In genomic region chr4:8176547-8177399, GRCh38 we compare ENCODE assay signal across 9 cellular contexts. TPM values are rescaled to one million over a fixed set of nuclear protein-coding genes. Genes with fewer than 3 reads are reported as not detected.
A peak's percentile ranks its signal among the peaks of the same experiment; 100 is the strongest.
DNase-seq lines count a peak whose midpoint lies in the region; ATAC-seq and TF ChIP-seq lines count a peak whose summit lies in the region.
"Had no signal": no experiment of that assay in that cellular context is flagged by ENCODE, and none has a peak within 500 bp of the region (broad histone marks: within the 10 kb centered on the region; RNA-seq: fewer than 3 reads in every experiment).

No MANE protein-coding gene starts in this region.

- no peak for TF ChIP-seq POLR2A in prostate gland (IDR thresholded peaks at IDR 0.05)

- no peak overlapping the region for H3K4me3 ChIP-seq in prostate gland

- no peaks in the 10 kb centered on the region for H3K9me3 ChIP-seq in prostate gland
- H3K9me3 ChIP-seq: neutrophil had no signal

- H3K36me3 ChIP-seq in prostate gland: no peaks in the 10 kb centered on the region
- H3K36me3 ChIP-seq: neutrophil had no signal

- H3K4me3 Mint-ChIP-seq in activated T-cell treated with anti-CD3 and anti-CD28 coated beads, Interleukin-2, amount 50 U/mL, for 4 hours: no peak overlapping the region

- H3K36me3 Mint-ChIP-seq in activated T-cell treated with anti-CD3 and anti-CD28 coated beads, Interleukin-2, amount 50 U/mL, for 4 hours (ENCODE audit: insufficient read depth): no peaks in the 10 kb centered on the region

- 30% methylated on average over 14 of the region's 17 CpGs for WGBS in prostate gland

- no peaks in the 10 kb centered on the region for H3K27me3 ChIP-seq in foreskin keratinocyte
- H3K27me3 ChIP-seq in prostate gland (replicated peaks; ENCODE audit: insufficient read depth): no peaks in the 10 kb centered on the region

- peaks cover 4% of the 10 kb centered on the region for H3K4me1 Mint-ChIP-seq in activated T-cell treated with anti-CD3 and anti-CD28 coated beads, Interleukin-2, amount 50 U/mL, for 4 hours (ENCODE audit: low read depth)

- intact Hi-C loops in prostate gland (cut with DNase I): loop anchor here (10.0 kb wide), 1 partner anchor 228 kb away; no protein-coding TSS in a partner anchor

- peaks cover 2% of the 10 kb centered on the region for H3K27me3 Mint-ChIP-seq in activated T-cell treated with anti-CD3 and anti-CD28 coated beads, Interleukin-2, amount 50 U/mL, for 4 hours (ENCODE audit: low read depth)

- H3K9me3 Mint-ChIP-seq in activated T-cell treated with anti-CD3 and anti-CD28 coated beads, Interleukin-2, amount 50 U/mL, for 4 hours: no peaks in the 10 kb centered on the region

- TF ChIP-seq CTCF in foreskin keratinocyte (conservative IDR thresholded peaks at IDR 0.05): peak; percentile 96
- TF ChIP-seq CTCF in prostate gland (IDR thresholded peaks at IDR 0.05): peak; percentile 40 to 91 (median 71)

- H3K4me1 ChIP-seq in foreskin keratinocyte: no peaks in the 10 kb centered on the region
- H3K4me1 ChIP-seq in prostate gland (replicated peaks): no peaks in the 10 kb centered on the region

- H3K27ac ChIP-seq in foreskin keratinocyte: no peak overlapping the region
- H3K27ac ChIP-seq in prostate gland: no peak overlapping the region
- H3K27ac ChIP-seq: neutrophil had no signal

- DNase-seq in CD1c-positive myeloid dendritic cell (ENCODE audit: extremely low spot score) (peak; percentile 63), NCI-H2196 treated with DMSO at 0.1 percent for 48 hours (lab: John Stamatoyannopoulos, UW; ENCODE audit: unreplicated experiment) (peak; percentile 60), foreskin keratinocyte (peak in 1 of 2 donors; percentile 41), prostate gland (ENCODE audit: low spot score) (no peak), cortex of kidney (lab: John Stamatoyannopoulos, UW) (no peak)
- DNase-seq in activated T-cell treated with anti-CD3 and anti-CD28 coated beads, Interleukin-2, amount 50 U/mL, for 4 hours: peak; percentile 32

- ATAC-seq in GM18508 (IDR thresholded peaks at IDR 0.05; ENCODE audit: insufficient read depth, unreplicated experiment): peak; percentile 73
- ATAC-seq in HG02973 (IDR thresholded peaks at IDR 0.05; ENCODE audit: unreplicated experiment): peak; percentile 82
- ATAC-seq in activated T-cell treated with anti-CD3 and anti-CD28 coated beads, Interleukin-2, amount 50 U/mL, for 4 hours: peak; percentile 78 to 80
- peak; percentile 85 for ATAC-seq in foreskin keratinocyte

RNA-seq across cellular contexts. Expression of gene ABLIM2, which starts 18.2 kb away (rescaled TPM):
- total RNA-seq in activated T-cell treated with anti-CD3 and anti-CD28 coated beads, Interleukin-2, amount 50 U/mL, for 4 hours: under 1 TPM; 0.26 to 0.54 (median 0.30) TPM
- total RNA-seq in foreskin keratinocyte (0.39 and 0.85 TPM in 2 replicates), prostate gland (1 to 10 TPM; 2.6 to 7.3 TPM)
- 0.33 and 0.49 TPM in 2 replicates for polyA plus RNA-seq in foreskin keratinocyte

RNA-seq across cellular contexts. Expression of gene SH3TC1, which starts 22.3 kb away (rescaled TPM):
- 1 to 10 TPM; 3.0 to 8.8 (median 4.0) TPM for total RNA-seq in activated T-cell treated with anti-CD3 and anti-CD28 coated beads, Interleukin-2, amount 50 U/mL, for 4 hours
- total RNA-seq in foreskin keratinocyte (18.7 and 30.1 TPM in 2 replicates), prostate gland (10 to 100 TPM; 22.4 to 37.5 TPM)
- 11.2 and 16.7 TPM in 2 replicates for polyA plus RNA-seq in foreskin keratinocyte

Comparison
In these comparisons a context has a peak if more than half of its experiments do, and no peak if none do; other contexts are left out.
1. DNase-seq: peak in CD1c-positive myeloid dendritic cell (single experiment), NCI-H2196 treated with DMSO at 0.1 percent for 48 hours (single experiment) and activated T-cell treated with anti-CD3 and anti-CD28 coated beads, Interleukin-2, amount 50 U/mL, for 4 hours (single experiment); none in prostate gland (single experiment) and cortex of kidney (single experiment).
2. Peak in every context shown above with its lines, with median percentiles within 50 percentile points of each other: ATAC-seq.